Comparison of ENCODE assay signal across 11 cellular contexts in the genomic region with DNA sequence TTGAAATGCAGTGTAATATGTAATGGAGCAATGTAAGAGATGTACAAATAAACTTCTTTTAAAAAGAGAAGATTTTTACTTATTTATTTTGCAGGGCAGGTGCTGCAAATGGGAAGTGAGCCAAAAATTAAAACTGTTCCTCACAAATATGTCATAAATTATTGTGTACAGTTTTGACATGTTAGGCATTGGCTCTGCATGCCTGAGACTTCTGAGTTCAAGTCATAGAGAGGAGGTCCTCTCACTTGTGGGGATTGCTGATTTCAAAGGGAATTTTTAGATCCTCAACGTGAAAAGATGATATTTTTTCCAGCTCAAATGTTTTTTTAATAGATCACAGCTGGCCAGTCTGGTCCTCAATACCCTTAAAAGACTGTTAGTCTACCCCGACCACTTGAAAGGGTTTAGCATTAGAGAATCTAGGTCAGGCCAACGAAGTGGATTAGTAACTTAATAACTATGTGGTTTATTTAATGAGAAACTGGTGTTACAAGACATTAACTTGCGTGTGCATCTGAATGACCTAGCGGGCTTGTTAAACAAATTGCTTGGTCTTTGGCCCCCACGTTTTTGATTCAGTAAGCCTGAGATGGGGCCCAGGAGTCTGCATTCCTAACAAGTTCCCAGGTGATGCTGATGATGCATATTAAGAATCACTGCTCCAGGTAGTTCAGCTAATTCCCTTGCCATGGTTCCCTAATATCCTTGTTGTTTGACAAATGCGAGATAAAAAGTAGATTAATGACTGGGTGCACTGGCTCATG. TPM values are rescaled to one million over a fixed set of nuclear protein-coding genes. Genes with fewer than 3 reads are reported as not detected.
DNase-seq lines count a peak whose midpoint lies in the region; ATAC-seq, FAIRE-seq and TF ChIP-seq lines count a peak whose summit lies in the region.
"Had no signal": no experiment of that assay in that cellular context is flagged by ENCODE, and none has a peak within 500 bp of the region (broad histone marks: within the 10 kb centered on the region; RNA-seq: fewer than 3 reads in every experiment).

No MANE protein-coding gene starts in this region.

- no peak overlapping the region for H3K4me3 Mint-ChIP-seq in MCF 10A (ENCODE audit: unreplicated experiment)

- peak; percentile 87 for FAIRE-seq in D721Med (lab: Jason Lieb, UNC)

- no peaks in the 10 kb centered on the region for H3K4me1 Mint-ChIP-seq in MCF 10A (ENCODE audit: insufficient read depth, unreplicated experiment)

- no peaks in the 10 kb centered on the region for H3K27me3 Mint-ChIP-seq in MCF 10A (ENCODE audit: insufficient read depth, unreplicated experiment)

- POLR2A ChIA-PET in MCF 10A (lab: Yijun Ruan, JAX): no interaction called here

- no peak for TF ChIP-seq CTCF in D721Med (IDR thresholded peaks at IDR 0.05; ENCODE audit: insufficient read depth, missing control alignments)
- no peak for TF ChIP-seq CTCF in MCF 10A (IDR thresholded peaks at IDR 0.05; ENCODE audit: unreplicated experiment)

- CTCF ChIA-PET in MCF 10A (lab: Yijun Ruan, JAX): interaction anchor here (0.5 kb wide), 1 partner anchor 86 kb away, joined by 3 read pairs; no protein-coding TSS in a partner anchor

- no peak overlapping the region for H3K27ac Mint-ChIP-seq in MCF 10A (ENCODE audit: low read depth, unreplicated experiment)

- ATAC-seq in GM21381 (IDR thresholded peaks at IDR 0.05; ENCODE audit: unreplicated experiment) (peak; percentile 81), HG03378 (IDR thresholded peaks at IDR 0.05; ENCODE audit: unreplicated experiment) (peak; percentile 79)

- no peaks in the 10 kb centered on the region for H3K9me3 Mint-ChIP-seq in MCF 10A (ENCODE audit: unreplicated experiment)

- BruUV-seq in MCF 10A (replicated peaks; lab: Mats Ljungman, UMichigan): no TSS peak

- DNase-seq in D721Med (ENCODE audit: insufficient read length, low spot score) (no peak), fibroblast of gingiva (ENCODE audit: low read depth) (peak; percentile 48), NCI-H2029 treated with DMSO at 0.1 percent for 48 hours (lab: John Stamatoyannopoulos, UW) (no peak), DMS114 treated with DMSO at 0.1 percent for 48 hours (lab: John Stamatoyannopoulos, UW; ENCODE audit: unreplicated experiment) (no peak), MCF 10A (ENCODE audit: unreplicated experiment) (no peak), T1000 (lab: John Stamatoyannopoulos, UW) (no peak)
- DNase-seq: activated naive CD4-positive, alpha-beta T cell treated with anti-CD3 and anti-CD28 coated beads, Interleukin-2, amount 50 U/mL, for 16 hours; DMS 273 treated with DMSO at 0.1 percent for 48 hours; NCI-H774 had no signal

- peaks cover 13% of the 10 kb centered on the region for H3K36me3 Mint-ChIP-seq in MCF 10A (ENCODE audit: insufficient read depth, unreplicated experiment)

- intact Hi-C loops in MCF 10A (cut with micrococcal nuclease): no loop called here

RNA-seq across cellular contexts. Expression of a gene that starts 30.9 kb away (rescaled TPM):
- 14.3 and 17.4 TPM in 2 replicates for total RNA-seq in MCF 10A (2022)

RNA-seq across cellular contexts. Expression of a gene that starts 55.3 kb away (rescaled TPM):
- 20.8 and 22.7 TPM in 2 replicates for total RNA-seq in MCF 10A (2022)
